12 cellular contexts compared by ENCODE assay signal in the genomic region with DNA sequence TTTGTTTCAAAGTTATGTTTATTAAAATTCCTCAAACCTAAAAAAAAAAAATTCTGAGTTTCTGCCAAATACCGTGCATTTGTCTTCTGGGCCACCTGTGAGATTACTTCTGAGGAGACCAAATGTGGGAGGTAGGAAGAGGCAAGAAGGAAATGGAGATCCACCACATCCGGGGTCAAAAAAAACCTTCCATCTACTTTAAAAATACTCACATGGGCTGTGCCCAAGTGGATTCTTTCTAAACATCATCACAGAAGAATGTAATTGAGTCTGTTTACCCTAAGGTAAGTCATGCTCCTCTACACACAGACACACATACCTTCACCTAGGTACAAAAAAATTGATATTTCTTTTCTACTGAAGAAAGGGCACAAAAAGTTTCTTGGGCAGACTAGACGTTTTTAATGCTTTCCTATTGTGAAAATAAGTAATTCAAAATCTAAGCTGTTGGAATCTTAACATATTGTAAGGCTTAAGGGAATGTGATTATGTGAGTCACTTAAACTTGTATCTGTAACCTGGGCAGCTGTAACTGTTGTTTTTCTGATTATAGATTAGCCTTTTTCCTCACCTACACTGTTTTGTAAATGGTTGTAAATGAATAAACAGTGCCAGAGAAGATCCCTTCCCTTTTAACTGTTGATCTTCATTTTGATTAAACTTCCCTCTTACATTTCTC. TPM values are rescaled to one million over a fixed set of nuclear protein-coding genes. Genes with fewer than 3 reads are reported as not detected.
DNase-seq lines count a peak whose midpoint lies in the region; ATAC-seq and TF ChIP-seq lines count a peak whose summit lies in the region.
"Had no signal": no experiment of that assay in that cellular context is flagged by ENCODE, and none has a peak within 500 bp of the region (broad histone marks: within the 10 kb centered on the region; RNA-seq: fewer than 3 reads in every experiment).

No MANE protein-coding gene starts in this region.

- no peak for TF ChIP-seq CTCF in progenitor cell of endocrine pancreas (IDR thresholded peaks at IDR 0.05; ENCODE audit: unreplicated experiment)

- H3K9me3 Mint-ChIP-seq in activated naive CD8-positive, alpha-beta T cell treated with anti-CD3 and anti-CD28 coated beads for 36 hours: no peaks in the 10 kb centered on the region
- H3K9me3 Mint-ChIP-seq in progenitor cell of endocrine pancreas (ENCODE audit: low read depth): no peaks in the 10 kb centered on the region
- H3K9me3 Mint-ChIP-seq: dendritic cell treated with granulocyte-macrophage colony-stimulating factor and Interleukin-4, amounts not matched to agents 40 ng/mL and 50 ng/mL, for 4 days had no signal

- ATAC-seq in activated CD4-positive, CD25-positive, alpha-beta regulatory T cell treated with anti-CD3 and anti-CD28 coated beads, Interleukin-2, amount 50 U/mL, for 24 hours: peak; percentile 30 to 39

- peak overlapping the region; percentile 74 for H3K4me3 Mint-ChIP-seq in activated naive CD8-positive, alpha-beta T cell treated with anti-CD3 and anti-CD28 coated beads for 36 hours
- H3K4me3 Mint-ChIP-seq in progenitor cell of endocrine pancreas (ENCODE audit: low read depth): no peak overlapping the region
- H3K4me3 Mint-ChIP-seq: dendritic cell treated with granulocyte-macrophage colony-stimulating factor and Interleukin-4, amounts not matched to agents 40 ng/mL and 50 ng/mL, for 4 days had no signal

- peaks cover 39% of the 10 kb centered on the region for H3K36me3 Mint-ChIP-seq in activated naive CD8-positive, alpha-beta T cell treated with anti-CD3 and anti-CD28 coated beads for 36 hours
- H3K36me3 Mint-ChIP-seq in progenitor cell of endocrine pancreas (ENCODE audit: insufficient read depth): peaks cover 8% of the 10 kb centered on the region

- DNase-seq in activated CD4-positive, CD25-positive, alpha-beta regulatory T cell treated with anti-CD3 and anti-CD28 coated beads, Interleukin-2, amount 50 U/mL, for 72 hours: no peak
- DNase-seq in Kasumi-1 (lab: John Stamatoyannopoulos, UW) (peak; percentile 33 to 36), progenitor cell of endocrine pancreas (ENCODE audit: low spot score, unreplicated experiment) (no peak), SKM-1 (lab: John Stamatoyannopoulos, UW; ENCODE audit: unreplicated experiment) (no peak), GDM1 (lab: John Stamatoyannopoulos, UW) (no peak), ecto neural progenitor cell (ENCODE audit: low spot score) (no peak)
- no peak for DNase-seq in activated naive CD8-positive, alpha-beta T cell treated with anti-CD3 and anti-CD28 coated beads for 36 hours
- DNase-seq: activated CD8-positive, alpha-beta memory T cell treated with anti-CD3 and anti-CD28 coated beads, Interleukin-2, amount 50 U/mL, for 4 hours; NCI-H146; nucleus accumbens had no signal

- H3K4me1 Mint-ChIP-seq in activated naive CD8-positive, alpha-beta T cell treated with anti-CD3 and anti-CD28 coated beads for 36 hours: peaks cover 70% of the 10 kb centered on the region
- H3K4me1 Mint-ChIP-seq in progenitor cell of endocrine pancreas (ENCODE audit: low read depth): peaks cover 43% of the 10 kb centered on the region

- peak overlapping the region; percentile 89 for H3K27ac Mint-ChIP-seq in activated naive CD8-positive, alpha-beta T cell treated with anti-CD3 and anti-CD28 coated beads for 36 hours
- peak overlapping the region; percentile 81 for H3K27ac Mint-ChIP-seq in progenitor cell of endocrine pancreas
- H3K27ac Mint-ChIP-seq: dendritic cell treated with granulocyte-macrophage colony-stimulating factor and Interleukin-4, amounts not matched to agents 40 ng/mL and 50 ng/mL, for 4 days had no signal

- H3K27me3 Mint-ChIP-seq in activated naive CD8-positive, alpha-beta T cell treated with anti-CD3 and anti-CD28 coated beads for 36 hours: no peaks in the 10 kb centered on the region
- no peaks in the 10 kb centered on the region for H3K27me3 Mint-ChIP-seq in progenitor cell of endocrine pancreas
- H3K27me3 Mint-ChIP-seq: dendritic cell treated with granulocyte-macrophage colony-stimulating factor and Interleukin-4, amounts not matched to agents 40 ng/mL and 50 ng/mL, for 4 days had no signal

RNA-seq across cellular contexts. Expression of a gene that starts 19.1 kb away (rescaled TPM):
- total RNA-seq in activated naive CD8-positive, alpha-beta T cell treated with anti-CD3 and anti-CD28 coated beads for 36 hours: 100 to 1,000 TPM; 136 to 142 TPM
- total RNA-seq in progenitor cell of endocrine pancreas: 47.7 and 49.1 TPM in 2 replicates

Comparison
In these comparisons a context has a peak if more than half of its experiments do, and no peak if none do; other contexts are left out.
1. DNase-seq: peak in Kasumi-1 (2 of 2); none in activated CD4-positive, CD25-positive, alpha-beta regulatory T cell treated with anti-CD3 and anti-CD28 coated beads, Interleukin-2, amount 50 U/mL, for 72 hours (single experiment), activated naive CD8-positive, alpha-beta T cell treated with anti-CD3 and anti-CD28 coated beads for 36 hours (single experiment), progenitor cell of endocrine pancreas (single experiment), SKM-1 (single experiment), GDM1 (single experiment) and ecto neural progenitor cell (single experiment).